16 cellular contexts compared by ENCODE assay signal in genomic region chr5:67941750-67942450, GRCh38.
A peak's percentile ranks its signal among the peaks of the same experiment; 100 is the strongest.
DNase-seq lines count a peak whose midpoint lies in the region; ATAC-seq and TF ChIP-seq lines count a peak whose summit lies in the region.
"Had no signal": no experiment of that assay in that cellular context is flagged by ENCODE, and none has a peak within 500 bp of the region (broad histone marks: within the 10 kb centered on the region; RNA-seq: fewer than 3 reads in every experiment).

No MANE protein-coding gene starts in this region.

- TF ChIP-seq CTCF in fibroblast of pulmonary artery (IDR thresholded peaks at IDR 0.05; ENCODE audit: low read length, missing control alignments): no peak
- TF ChIP-seq CTCF in retinal pigment epithelial cell (conservative IDR thresholded peaks at IDR 0.05; ENCODE audit: low read depth, low read length): no peak

- DNase-seq in HT-29 (ENCODE audit: low spot score) (peak; percentile 7), astrocyte of the hippocampus (ENCODE audit: low read depth, low spot score) (peak; percentile 22), fibroblast of pulmonary artery (ENCODE audit: low read depth) (peak; percentile 76), retinal pigment epithelial cell (ENCODE audit: low read depth) (peak; percentile 36), NCI-H1436 (lab: John Stamatoyannopoulos, UW) (no peak), sciatic nerve (ENCODE audit: low spot score) (no peak)
- DNase-seq: activated CD4-positive, alpha-beta T cell treated with anti-CD3 and anti-CD28 coated beads, Interleukin-2, amount 50 U/mL, for 4 hours; activated naive CD4-positive, alpha-beta T cell treated with anti-CD3 and anti-CD28 coated beads, Interleukin-2, amount 10 ng/mL, durations not matched to agents 7 days and 5 days; brain microvascular endothelial cell; NCI-H1048; NCI-H2081 treated with DMSO at 0.1 percent for 48 hours; NCI-H524; nucleus accumbens had no signal

- intact Hi-C loops in sciatic nerve (cut with DNase I): no loop called here

- no peak overlapping the region for H3K4me3 ChIP-seq in fibroblast of pulmonary artery (replicated peaks; ENCODE audit: low read depth, low read length)
- H3K4me3 ChIP-seq in retinal pigment epithelial cell (ENCODE audit: low read length): no peak overlapping the region
- H3K4me3 ChIP-seq: GM23338 had no signal

- ATAC-seq in HG03439 (IDR thresholded peaks at IDR 0.05; ENCODE audit: unreplicated experiment): no peak
- ATAC-seq in sciatic nerve: no peak
- ATAC-seq in HG02840 (IDR thresholded peaks at IDR 0.05; ENCODE audit: low FRiP score, unreplicated experiment): no peak
- ATAC-seq: GM23338 had no signal

Comparison
In these comparisons a context has a peak if more than half of its experiments do, and no peak if none do; other contexts are left out.
1. DNase-seq: peak in HT-29 (single experiment), astrocyte of the hippocampus (single experiment), fibroblast of pulmonary artery (single experiment) and retinal pigment epithelial cell (single experiment); none in NCI-H1436 (single experiment) and sciatic nerve (single experiment).